Comparison of ENCODE assay signal across 10 cellular contexts in the genomic region with DNA sequence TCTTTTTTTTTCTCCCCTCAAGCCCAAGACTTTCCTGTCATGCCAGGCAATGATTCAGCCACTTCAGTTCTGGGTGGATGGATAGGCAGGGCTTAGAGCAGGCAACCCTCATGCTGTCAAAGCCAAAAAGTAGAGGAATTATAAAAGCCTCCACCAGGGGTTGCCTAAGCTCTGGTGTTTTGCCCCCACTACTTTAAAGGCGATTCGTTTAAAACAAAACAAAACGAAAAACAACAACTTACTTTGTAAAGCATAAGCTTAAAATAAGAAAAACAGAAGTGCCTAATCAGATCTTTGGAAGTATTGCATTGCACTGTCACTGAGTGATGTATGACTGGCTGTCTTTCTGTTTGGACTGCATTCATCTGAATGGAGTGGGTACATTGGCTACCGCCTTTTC. TPM values are rescaled to one million over a fixed set of nuclear protein-coding genes. Genes with fewer than 3 reads are reported as not detected.
DNase-seq lines count a peak whose midpoint lies in the region; ATAC-seq and TF ChIP-seq lines count a peak whose summit lies in the region.
"Had no signal": no experiment of that assay in that cellular context is flagged by ENCODE, and none has a peak within 500 bp of the region (broad histone marks: within the 10 kb centered on the region; RNA-seq: fewer than 3 reads in every experiment).

No MANE protein-coding gene starts in this region.

- POLR2A ChIA-PET in CD8-positive, alpha-beta T cell (lab: Charles Lee), result no interaction called here

- TF ChIP-seq CTCF in GM12873 (IDR thresholded peaks at IDR 0.05; ENCODE audit: insufficient read depth, low read depth, low read length, missing control alignments) (peak; percentile 34), neural crest cell (conservative IDR thresholded peaks at IDR 0.05) (peak; percentile 52)
- TF ChIP-seq CTCF in CD8-positive, alpha-beta T cell (IDR thresholded peaks at IDR 0.05), result no peak

- peaks cover 9% of the 10 kb centered on the region for H3K27me3 Mint-ChIP-seq in neural crest cell (ENCODE audit: low read depth)
- no peaks in the 10 kb centered on the region for H3K27me3 Mint-ChIP-seq in CD8-positive, alpha-beta T cell (ENCODE audit: low read depth)

- no peaks in the 10 kb centered on the region for H3K36me3 ChIP-seq in CD8-positive, alpha-beta T cell (ENCODE audit: insufficient read depth, low read length)

- peaks cover 37% of the 10 kb centered on the region for H3K4me1 ChIP-seq in CD8-positive, alpha-beta T cell (ENCODE audit: insufficient read depth, low read length)

- ATAC-seq in HG03066 (IDR thresholded peaks at IDR 0.05; ENCODE audit: low read depth, unreplicated experiment), result peak; percentile 49
- ATAC-seq in CD8-positive, alpha-beta T cell, result no peak

- peak overlapping the region; percentile 5 for H3K4me3 Mint-ChIP-seq in neural crest cell
- H3K4me3 Mint-ChIP-seq in CD8-positive, alpha-beta T cell, result no peak overlapping the region

- intact Hi-C loops in CD8-positive, alpha-beta T cell (cut with DNase I, micrococcal nuclease), result loop anchor here (5.0 to 10.0 kb wide), 2 partner anchors 122 to 1064 kb away; partner anchors contain the start of gene TMEM185A (in 1 of the 2)

- no peaks in the 10 kb centered on the region for H3K9me3 ChIP-seq in CD8-positive, alpha-beta T cell (ENCODE audit: low read length)

- H3K27ac ChIP-seq in CD8-positive, alpha-beta T cell (ENCODE audit: low read depth, low read length), result no peak overlapping the region

- H3K9me3 Mint-ChIP-seq in neural crest cell, result no peaks in the 10 kb centered on the region
- H3K9me3 Mint-ChIP-seq in CD8-positive, alpha-beta T cell, result no peaks in the 10 kb centered on the region

- no peaks in the 10 kb centered on the region for H3K36me3 Mint-ChIP-seq in neural crest cell (ENCODE audit: low read depth)
- H3K36me3 Mint-ChIP-seq in CD8-positive, alpha-beta T cell, result no peaks in the 10 kb centered on the region

- peaks cover 24% of the 10 kb centered on the region for H3K4me1 Mint-ChIP-seq in neural crest cell
- peaks cover 29% of the 10 kb centered on the region for H3K4me1 Mint-ChIP-seq in CD8-positive, alpha-beta T cell (ENCODE audit: low read depth)

- no peak overlapping the region for H3K4me3 ChIP-seq in CD8-positive, alpha-beta T cell (ENCODE audit: low read depth, low read length)

- CTCF ChIA-PET in CD8-positive, alpha-beta T cell (lab: Charles Lee), result interaction anchor here (3.9 kb wide), 1 partner anchor 30 kb away, joined by 23 read pairs; the partner anchor contains the start of gene EOLA1

- H3K27me3 ChIP-seq in CD8-positive, alpha-beta T cell (ENCODE audit: insufficient read depth, low read length), result no peaks in the 10 kb centered on the region

- DNase-seq in astrocyte of the hippocampus (ENCODE audit: low read depth, low spot score) (peak; percentile 52), neural crest cell (ENCODE audit: low read depth, low spot score) (no peak), occipital lobe (lab: John Stamatoyannopoulos, UW) (no peak), NK-92 (lab: John Stamatoyannopoulos, UW; ENCODE audit: unreplicated experiment) (no peak)
- no peak for DNase-seq in CD8-positive, alpha-beta T cell
- DNase-seq: NCI-H1436 treated with DMSO at 0.1 percent for 48 hours had no signal

- H3K27ac Mint-ChIP-seq in neural crest cell (ENCODE audit: unreplicated experiment), result no peak overlapping the region
- H3K27ac Mint-ChIP-seq in CD8-positive, alpha-beta T cell, result no peak overlapping the region

RNA-seq across cellular contexts. Expression of gene IDS, which starts 5.3 kb away (rescaled TPM):
- total RNA-seq in neural crest cell, result 25.3 and 28.6 TPM in 2 replicates
- total RNA-seq in CD8-positive, alpha-beta T cell, result 100 to 1,000 TPM; 230 to 240 TPM
- total RNA-seq in occipital lobe, result 121 TPM

RNA-seq across cellular contexts. Expression of gene EOLA1, which starts 30.4 kb away (rescaled TPM):
- total RNA-seq in neural crest cell (14.5 and 14.6 TPM in 2 replicates), occipital lobe (16.1 TPM)
- 10 to 100 TPM; 88.4 to 97.8 TPM for total RNA-seq in CD8-positive, alpha-beta T cell

RNA-seq across cellular contexts. Expression of gene HSFX3, which starts 39.3 kb away (rescaled TPM):
- total RNA-seq in neural crest cell (not detected in 2 replicates), occipital lobe (not detected)
- total RNA-seq in CD8-positive, alpha-beta T cell, result not detected
- total RNA-seq: lung microvascular endothelial cell; T-helper 1 cell treated with Interleukin-12 subunit alpha and Interleukin-12 subunit beta and Interleukin-4 antibody, amounts not matched to agents 30 ng/mL and 1 ng/mL, for 36 hours had no signal
